In the genomic region with DNA sequence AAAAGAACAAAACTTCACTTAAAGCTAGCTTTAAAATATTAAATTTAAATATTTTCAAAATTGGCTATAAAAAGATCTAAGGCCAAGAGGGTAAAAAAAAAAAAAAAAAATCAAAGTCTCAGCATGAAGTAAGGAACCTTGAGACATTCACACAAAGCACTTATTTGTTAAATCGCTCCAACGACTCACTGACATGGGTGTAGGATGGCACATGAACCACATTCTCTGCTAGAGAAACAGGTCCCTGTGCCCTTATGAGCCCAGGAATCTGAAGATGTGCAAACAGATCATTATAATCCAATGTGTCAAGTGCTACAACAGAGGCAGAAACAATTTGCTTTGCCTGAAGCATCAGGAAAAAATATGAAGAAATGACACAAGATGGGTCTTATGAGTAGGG, we compare ENCODE assay signal across 1 cellular context.
TF ChIP-seq lines count a peak whose summit lies in the region.

No MANE protein-coding gene starts in this region.

TF ChIP-seq in WTC11, 78 proteins besides CTCF, POLR2A, EP300 and RAD21 (continued from another document):
- TF ChIP-seq, protein P1, sequence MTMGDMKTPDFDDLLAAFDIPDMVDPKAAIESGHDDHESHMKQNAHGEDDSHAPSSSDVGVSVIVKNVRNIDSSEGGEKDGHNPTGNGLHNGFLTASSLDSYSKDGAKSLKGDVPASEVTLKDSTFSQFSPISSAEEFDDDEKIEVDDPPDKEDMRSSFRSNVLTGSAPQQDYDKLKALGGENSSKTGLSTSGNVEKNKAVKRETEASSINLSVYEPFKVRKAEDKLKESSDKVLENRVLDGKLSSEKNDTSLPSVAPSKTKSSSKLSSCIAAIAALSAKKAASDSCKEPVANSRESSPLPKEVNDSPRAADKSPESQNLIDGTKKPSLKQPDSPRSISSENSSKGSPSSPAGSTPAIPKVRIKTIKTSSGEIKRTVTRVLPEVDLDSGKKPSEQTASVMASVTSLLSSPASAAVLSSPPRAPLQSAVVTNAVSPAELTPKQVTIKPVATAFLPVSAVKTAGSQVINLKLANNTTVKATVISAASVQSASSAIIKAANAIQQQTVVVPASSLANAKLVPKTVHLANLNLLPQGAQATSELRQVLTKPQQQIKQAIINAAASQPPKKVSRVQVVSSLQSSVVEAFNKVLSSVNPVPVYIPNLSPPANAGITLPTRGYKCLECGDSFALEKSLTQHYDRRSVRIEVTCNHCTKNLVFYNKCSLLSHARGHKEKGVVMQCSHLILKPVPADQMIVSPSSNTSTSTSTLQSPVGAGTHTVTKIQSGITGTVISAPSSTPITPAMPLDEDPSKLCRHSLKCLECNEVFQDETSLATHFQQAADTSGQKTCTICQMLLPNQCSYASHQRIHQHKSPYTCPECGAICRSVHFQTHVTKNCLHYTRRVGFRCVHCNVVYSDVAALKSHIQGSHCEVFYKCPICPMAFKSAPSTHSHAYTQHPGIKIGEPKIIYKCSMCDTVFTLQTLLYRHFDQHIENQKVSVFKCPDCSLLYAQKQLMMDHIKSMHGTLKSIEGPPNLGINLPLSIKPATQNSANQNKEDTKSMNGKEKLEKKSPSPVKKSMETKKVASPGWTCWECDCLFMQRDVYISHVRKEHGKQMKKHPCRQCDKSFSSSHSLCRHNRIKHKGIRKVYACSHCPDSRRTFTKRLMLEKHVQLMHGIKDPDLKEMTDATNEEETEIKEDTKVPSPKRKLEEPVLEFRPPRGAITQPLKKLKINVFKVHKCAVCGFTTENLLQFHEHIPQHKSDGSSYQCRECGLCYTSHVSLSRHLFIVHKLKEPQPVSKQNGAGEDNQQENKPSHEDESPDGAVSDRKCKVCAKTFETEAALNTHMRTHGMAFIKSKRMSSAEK (CRISPR knock-in tag; IDR thresholded peaks at IDR 0.05; ENCODE audit: borderline replicate concordance), result no peak
TF ChIP-seq in WTC11: peak in this region for 0.
